8 cellular contexts compared by ENCODE assay signal in genomic region chr1:150268706-150269403, GRCh38. TPM values are rescaled to one million over a fixed set of nuclear protein-coding genes. Genes with fewer than 3 reads are reported as not detected.
DNase-seq lines count a peak whose midpoint lies in the region; ATAC-seq and TF ChIP-seq lines count a peak whose summit lies in the region.

TSS of gene APH1A (minus strand) at chr1:150269016. CDS start at chr1:150268810, 206 bp downstream.

- WGBS in prostate gland, result under 1% methylated on average over 49 of the region's 49 CpGs

- ATAC-seq in GM18502 (IDR thresholded peaks at IDR 0.05; ENCODE audit: poor library complexity, unreplicated experiment) (peak; percentile 86), HG02943 (IDR thresholded peaks at IDR 0.05; ENCODE audit: low read depth, unreplicated experiment) (peak; percentile 86)

- no peaks in the 10 kb centered on the region for H3K9me3 ChIP-seq in left ventricle myocardium inferior (replicated peaks)
- no peaks in the 10 kb centered on the region for H3K9me3 ChIP-seq in prostate gland

- H3K36me3 ChIP-seq in left ventricle myocardium inferior (peaks cover 36% of the 10 kb centered on the region), prostate gland (peaks cover 8 to 15% of the 10 kb centered on the region in 2 donors)

- intact Hi-C loops in left ventricle myocardium inferior (cut with micrococcal nuclease) (no loop called here), prostate gland (cut with DNase I) (no loop called here)

- peak within 1 kb of the TSS; percentile 99 for H3K27ac ChIP-seq in left ventricle myocardium inferior (replicated peaks)
- H3K27ac ChIP-seq in prostate gland, result peak within 1 kb of the TSS; percentile 86 to 89

- peak; percentile 46 for TF ChIP-seq POLR2A in prostate gland (IDR thresholded peaks at IDR 0.05)

- no peak for TF ChIP-seq CTCF in left ventricle myocardium inferior (IDR thresholded peaks at IDR 0.05; ENCODE audit: borderline replicate concordance)
- TF ChIP-seq CTCF in prostate gland (IDR thresholded peaks at IDR 0.05), result peak in 1 of 4 experiments; percentile 20

- H3K4me1 ChIP-seq in left ventricle myocardium inferior (peaks cover 57% of the 10 kb centered on the region), prostate gland (replicated peaks) (peaks cover 7% of the 10 kb centered on the region)

- H3K4me3 ChIP-seq in left ventricle myocardium inferior, result peak within 1 kb of the TSS; percentile 99
- peak within 1 kb of the TSS; percentile 75 to 87 for H3K4me3 ChIP-seq in prostate gland

- DNase-seq in NCI-H187 treated with DMSO at 0.1 percent for 48 hours (lab: John Stamatoyannopoulos, UW), result peak; percentile 98
- peak; percentile 71 to 98 (median 88) for DNase-seq in T-helper 2 cell
- DNase-seq in amygdala (lab: John Stamatoyannopoulos, UW), result peak; percentile 68 to 98 (median 96)
- peak; percentile 96 for DNase-seq in left ventricle myocardium inferior
- DNase-seq in prostate gland (ENCODE audit: low spot score), result peak; percentile 96
- DNase-seq in ureter (ENCODE audit: low spot score), result peak; percentile 98

- H3K27me3 ChIP-seq in left ventricle myocardium inferior (ENCODE audit: low read depth) (no peaks in the 10 kb centered on the region), prostate gland (replicated peaks; ENCODE audit: insufficient read depth) (no peaks in the 10 kb centered on the region)

RNA-seq across cellular contexts. Expression of gene APH1A, which starts in this region (rescaled TPM):
- total RNA-seq in left ventricle myocardium inferior (49.3 TPM), prostate gland (100 to 1,000 TPM; 122 to 130 TPM), ureter (133 TPM)

Comparison
In these comparisons a context has a peak if more than half of its experiments do, and no peak if none do; other contexts are left out.
1. Peak in every context shown above with its lines: DNase-seq, ATAC-seq, H3K4me3 ChIP-seq and H3K27ac ChIP-seq.